Comparison of ENCODE assay signal across 22 cellular contexts in the genomic region with DNA sequence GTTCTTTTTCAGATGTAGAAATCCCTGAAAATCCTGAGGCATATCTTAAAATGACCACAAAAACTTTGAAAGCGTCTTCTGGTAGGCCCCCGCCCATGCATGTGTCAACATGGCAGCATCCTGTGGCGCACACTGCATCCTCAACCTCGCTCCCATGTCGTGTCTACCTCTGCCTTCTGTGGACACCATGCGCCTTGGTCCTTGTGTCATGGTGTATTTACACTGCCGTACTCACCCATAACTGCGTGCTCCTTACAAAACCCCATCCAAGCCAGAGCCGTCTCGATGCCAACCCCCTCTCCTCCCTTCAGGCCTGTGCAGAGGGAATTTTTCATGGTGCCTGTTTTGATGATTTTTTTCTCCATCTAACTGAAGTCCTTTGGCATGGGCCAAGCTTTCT.
DNase-seq lines count a peak whose midpoint lies in the region; ATAC-seq and TF ChIP-seq lines count a peak whose summit lies in the region.
"Had no signal": no experiment of that assay in that cellular context is flagged by ENCODE, and none has a peak within 500 bp of the region (broad histone marks: within the 10 kb centered on the region; RNA-seq: fewer than 3 reads in every experiment).

No MANE protein-coding gene starts in this region.

- H3K4me1 ChIP-seq in DOHH2 (ENCODE audit: control insufficient read depth, low read length), result peaks cover 67% of the 10 kb centered on the region

- TF ChIP-seq CTCF in DOHH2 (IDR thresholded peaks at IDR 0.05; ENCODE audit: low read depth, low read length, poor library complexity, severe bottlenecking) (no peak), mesothelial cell of epicardium (IDR thresholded peaks at IDR 0.05; ENCODE audit: unreplicated experiment) (no peak)

- H3K36me3 ChIP-seq in DOHH2 (ENCODE audit: control insufficient read depth, low read length), result peaks cover 98% of the 10 kb centered on the region
- H3K36me3 ChIP-seq: MG63 had no signal

- no peaks in the 10 kb centered on the region for H3K27me3 ChIP-seq in DOHH2 (ENCODE audit: control insufficient read depth, low read length)
- H3K27me3 ChIP-seq: MG63 had no signal

- peak overlapping the region; percentile 67 for H3K4me2 ChIP-seq in DOHH2 (ENCODE audit: low read length)

- no peaks in the 10 kb centered on the region for H4K20me1 ChIP-seq in DOHH2 (ENCODE audit: control insufficient read depth, insufficient read depth, low read depth, low read length)

- H3K27me3 Mint-ChIP-seq in activated naive CD8-positive, alpha-beta T cell treated with anti-CD3 and anti-CD28 coated beads, Interleukin-2, amount 50 U/mL, for 24 hours, result no peaks in the 10 kb centered on the region
- no peaks in the 10 kb centered on the region for H3K27me3 Mint-ChIP-seq in activated naive CD8-positive, alpha-beta T cell treated with anti-CD3 and anti-CD28 coated beads for 36 hours
- H3K27me3 Mint-ChIP-seq in mesothelial cell of epicardium (ENCODE audit: low read depth), result no peaks in the 10 kb centered on the region
- no peaks in the 10 kb centered on the region for H3K27me3 Mint-ChIP-seq in stimulated activated memory B cell treated with anti-CD40 and anti-IgM and Interleukin-4, amounts not matched to agents 10 μg/mL and 1 μg/mL and 100 μg/mL, for 72 hours
- H3K27me3 Mint-ChIP-seq: IgD-negative memory B cell had no signal

- H3K36me3 Mint-ChIP-seq in activated naive CD8-positive, alpha-beta T cell treated with anti-CD3 and anti-CD28 coated beads, Interleukin-2, amount 50 U/mL, for 24 hours (ENCODE audit: low read depth), result peaks cover 30% of the 10 kb centered on the region
- peaks cover 18% of the 10 kb centered on the region for H3K36me3 Mint-ChIP-seq in activated naive CD8-positive, alpha-beta T cell treated with anti-CD3 and anti-CD28 coated beads for 36 hours
- H3K36me3 Mint-ChIP-seq in mesothelial cell of epicardium, result peaks cover 34% of the 10 kb centered on the region
- H3K36me3 Mint-ChIP-seq in stimulated activated memory B cell treated with anti-CD40 and anti-IgM and Interleukin-4, amounts not matched to agents 10 μg/mL and 1 μg/mL and 100 μg/mL, for 72 hours, result peaks cover 39% of the 10 kb centered on the region

- ATAC-seq in activated naive CD8-positive, alpha-beta T cell treated with anti-CD3 and anti-CD28 coated beads, Interleukin-2, amount 50 U/mL, for 24 hours, result no peak
- no peak for ATAC-seq in stimulated activated memory B cell treated with anti-CD40 and anti-IgM and Interleukin-4, amounts not matched to agents 10 μg/mL and 1 μg/mL and 100 μg/mL, for 72 hours
- no peak for ATAC-seq in HG03442 (IDR thresholded peaks at IDR 0.05; ENCODE audit: unreplicated experiment)
- ATAC-seq in HG03159 (IDR thresholded peaks at IDR 0.05; ENCODE audit: unreplicated experiment), result no peak
- no peak for ATAC-seq in HG02973 (IDR thresholded peaks at IDR 0.05; ENCODE audit: unreplicated experiment)

- peaks cover 32% of the 10 kb centered on the region for H3F3A ChIP-seq in DOHH2 (ENCODE audit: control insufficient read depth, insufficient read depth)

- no peaks in the 10 kb centered on the region for H3K9me3 Mint-ChIP-seq in activated naive CD8-positive, alpha-beta T cell treated with anti-CD3 and anti-CD28 coated beads, Interleukin-2, amount 50 U/mL, for 24 hours
- no peaks in the 10 kb centered on the region for H3K9me3 Mint-ChIP-seq in activated naive CD8-positive, alpha-beta T cell treated with anti-CD3 and anti-CD28 coated beads for 36 hours
- no peaks in the 10 kb centered on the region for H3K9me3 Mint-ChIP-seq in mesothelial cell of epicardium
- no peaks in the 10 kb centered on the region for H3K9me3 Mint-ChIP-seq in stimulated activated memory B cell treated with anti-CD40 and anti-IgM and Interleukin-4, amounts not matched to agents 10 μg/mL and 1 μg/mL and 100 μg/mL, for 72 hours
- H3K9me3 Mint-ChIP-seq: H9, IgD-negative memory B cell had no signal

- H3K9me3 ChIP-seq in DOHH2 (ENCODE audit: control insufficient read depth, insufficient read depth, low read length), result no peaks in the 10 kb centered on the region
- H3K9me3 ChIP-seq: MG63 had no signal

- DNase-seq in activated naive CD8-positive, alpha-beta T cell treated with anti-CD3 and anti-CD28 coated beads, Interleukin-2, amount 50 U/mL, for 24 hours, result no peak
- no peak for DNase-seq in activated naive CD8-positive, alpha-beta T cell treated with anti-CD3 and anti-CD28 coated beads for 36 hours
- DNase-seq in mesothelial cell of epicardium (ENCODE audit: low spot score in 2 of 2, unreplicated experiment in 2 of 2), result no peak
- DNase-seq: 8988T, DMS153, GF-D8, H9, Kasumi-1, MG63, NCI-H1092, NCI-H1436 treated with DMSO at 0.1 percent for 48 hours, NCI-H2029, NCI-H345, NCI-H524 treated with DMSO at 0.1 percent for 48 hours, PC-3, RPMI8226 had no signal

- H3K79me2 ChIP-seq in DOHH2 (ENCODE audit: control insufficient read depth, low read length), result peaks cover 28% of the 10 kb centered on the region

- no peak overlapping the region for H3K4me3 Mint-ChIP-seq in activated naive CD8-positive, alpha-beta T cell treated with anti-CD3 and anti-CD28 coated beads, Interleukin-2, amount 50 U/mL, for 24 hours
- no peak overlapping the region for H3K4me3 Mint-ChIP-seq in activated naive CD8-positive, alpha-beta T cell treated with anti-CD3 and anti-CD28 coated beads for 36 hours
- H3K4me3 Mint-ChIP-seq in mesothelial cell of epicardium, result no peak overlapping the region
- H3K4me3 Mint-ChIP-seq in stimulated activated memory B cell treated with anti-CD40 and anti-IgM and Interleukin-4, amounts not matched to agents 10 μg/mL and 1 μg/mL and 100 μg/mL, for 72 hours, result no peak overlapping the region
- H3K4me3 Mint-ChIP-seq: H9 had no signal

- H3K27ac Mint-ChIP-seq in activated naive CD8-positive, alpha-beta T cell treated with anti-CD3 and anti-CD28 coated beads, Interleukin-2, amount 50 U/mL, for 24 hours, result peak overlapping the region; percentile 49
- H3K27ac Mint-ChIP-seq in activated naive CD8-positive, alpha-beta T cell treated with anti-CD3 and anti-CD28 coated beads for 36 hours, result no peak overlapping the region
- peak overlapping the region; percentile 33 for H3K27ac Mint-ChIP-seq in mesothelial cell of epicardium
- peak overlapping the region; percentile 65 for H3K27ac Mint-ChIP-seq in stimulated activated memory B cell treated with anti-CD40 and anti-IgM and Interleukin-4, amounts not matched to agents 10 μg/mL and 1 μg/mL and 100 μg/mL, for 72 hours

- peak overlapping the region; percentile 90 for H3K27ac ChIP-seq in DOHH2 (ENCODE audit: low read depth, low read length)

- no peaks in the 10 kb centered on the region for H3K9me2 ChIP-seq in DOHH2 (replicated peaks; ENCODE audit: control insufficient read depth, low read length)

- H3K4me3 ChIP-seq in DOHH2 (ENCODE audit: low read length), result peak overlapping the region; percentile 55
- H3K4me3 ChIP-seq: MG63 had no signal

- no peaks in the 10 kb centered on the region for H3K4me1 Mint-ChIP-seq in activated naive CD8-positive, alpha-beta T cell treated with anti-CD3 and anti-CD28 coated beads, Interleukin-2, amount 50 U/mL, for 24 hours
- no peaks in the 10 kb centered on the region for H3K4me1 Mint-ChIP-seq in activated naive CD8-positive, alpha-beta T cell treated with anti-CD3 and anti-CD28 coated beads for 36 hours
- H3K4me1 Mint-ChIP-seq in mesothelial cell of epicardium, result peaks cover 44% of the 10 kb centered on the region
- H3K4me1 Mint-ChIP-seq in stimulated activated memory B cell treated with anti-CD40 and anti-IgM and Interleukin-4, amounts not matched to agents 10 μg/mL and 1 μg/mL and 100 μg/mL, for 72 hours, result peaks cover 50% of the 10 kb centered on the region
- H3K4me1 Mint-ChIP-seq: H9 had no signal
